In genomic region chr2:122748552-122749011, GRCh38 we compare ENCODE assay signal across 11 cellular contexts.
DNase-seq lines count a peak whose midpoint lies in the region; ATAC-seq, FAIRE-seq and TF ChIP-seq lines count a peak whose summit lies in the region.
"Had no signal": no experiment of that assay in that cellular context is flagged by ENCODE, and none has a peak within 500 bp of the region (broad histone marks: within the 10 kb centered on the region; RNA-seq: fewer than 3 reads in every experiment).

No MANE protein-coding gene starts in this region.

- POLR2A ChIA-PET in endothelial cell of umbilical vein (lab: Charles Lee) (no interaction called here), T-cell (lab: Charles Lee) (no interaction called here)

- peak overlapping the region; percentile 81 for H3K27ac ChIP-seq in endothelial cell of umbilical vein (ENCODE audit: insufficient read depth, low read depth, low read length)
- H3K27ac ChIP-seq in osteoblast (ENCODE audit: low read depth, low read length): no peak overlapping the region

- H3K4me3 Mint-ChIP-seq in T-cell: no peak overlapping the region
- H3K4me3 Mint-ChIP-seq: activated B cell treated with CpG ODN at 0.5 μM for 24 hours had no signal

- H3K9ac ChIP-seq in endothelial cell of umbilical vein (replicated peaks; ENCODE audit: extremely low read depth, insufficient read depth, low read length): no peak overlapping the region

- FAIRE-seq in endothelial cell of umbilical vein (lab: Jason Lieb, UNC): no peak

- no peaks in the 10 kb centered on the region for H3K36me3 ChIP-seq in endothelial cell of umbilical vein (ENCODE audit: control insufficient read depth in 2 of 2, extremely low read depth in 1 of 2, insufficient read depth in 2 of 2, low read length in 2 of 2)
- no peaks in the 10 kb centered on the region for H3K36me3 ChIP-seq in osteoblast (ENCODE audit: insufficient read depth, low read length)

- no peaks in the 10 kb centered on the region for H4K20me1 ChIP-seq in endothelial cell of umbilical vein (replicated peaks; ENCODE audit: control insufficient read depth, extremely low read depth, insufficient read depth, low read length)
- no peaks in the 10 kb centered on the region for H4K20me1 ChIP-seq in osteoblast (ENCODE audit: insufficient read depth, low read length)

- H3K4me1 ChIP-seq in endothelial cell of umbilical vein (ENCODE audit: control insufficient read depth, extremely low read depth, insufficient read depth, low read length) (peaks cover 11% of the 10 kb centered on the region), osteoblast (ENCODE audit: insufficient read depth, low read length) (no peaks in the 10 kb centered on the region)

- intact Hi-C loops in endothelial cell of umbilical vein (cut with micrococcal nuclease) (loop anchor here (5.0 kb wide), 1 partner anchor 851 kb away; no protein-coding TSS in a partner anchor), posterior vena cava (cut with DNase I) (no loop called here)

- H3K9me3 Mint-ChIP-seq in T-cell: peaks cover 0 to 13% (median 2%) of the 10 kb centered on the region in 3 donors

- no peaks in the 10 kb centered on the region for H3K27me3 Mint-ChIP-seq in T-cell
- H3K27me3 Mint-ChIP-seq: activated B cell treated with CpG ODN at 0.5 μM for 24 hours had no signal

- no peaks in the 10 kb centered on the region for H3K36me3 Mint-ChIP-seq in T-cell

- no peak overlapping the region for H3K27ac Mint-ChIP-seq in T-cell
- H3K27ac Mint-ChIP-seq: activated B cell treated with CpG ODN at 0.5 μM for 24 hours had no signal

- H3K27me3 ChIP-seq in endothelial cell of umbilical vein (ENCODE audit: control insufficient read depth in 2 of 2, insufficient read depth in 2 of 2, low read length in 2 of 2): no peaks in the 10 kb centered on the region
- H3K27me3 ChIP-seq in osteoblast (ENCODE audit: insufficient read depth, low read length): no peaks in the 10 kb centered on the region

- H3K9me1 ChIP-seq in endothelial cell of umbilical vein (replicated peaks; ENCODE audit: control insufficient read depth, extremely low read depth, insufficient read depth, low read length): no peaks in the 10 kb centered on the region

- DNase-seq in GM13977 (ENCODE audit: low spot score): no peak
- peak; percentile 83 for DNase-seq in NCI-H748 (lab: John Stamatoyannopoulos, UW; ENCODE audit: unreplicated experiment)
- peak; percentile 63 for DNase-seq in endothelial cell of umbilical vein (ENCODE audit: low read depth, low spot score)
- peak; percentile 6 for DNase-seq in osteoblast (ENCODE audit: insufficient read length, low spot score, missing footprints)
- no peak for DNase-seq in posterior vena cava (ENCODE audit: low spot score)
- no peak for DNase-seq in T-cell
- DNase-seq: activated B cell treated with CpG ODN at 0.5 μM for 24 hours; activated naive CD4-positive, alpha-beta T cell treated with anti-CD3 and anti-CD28 coated beads, Interleukin-2, amount 50 U/mL, for 16 hours; GF-D8; NCI-H446 treated with DMSO at 0.1 percent for 48 hours had no signal

- no peaks in the 10 kb centered on the region for H3K79me2 ChIP-seq in endothelial cell of umbilical vein (ENCODE audit: control insufficient read depth, insufficient read depth, low read length)
- H3K79me2 ChIP-seq in osteoblast (ENCODE audit: insufficient read depth, low read length): no peaks in the 10 kb centered on the region

- H3K4me3 ChIP-seq in endothelial cell of umbilical vein (replicated peaks in 1 of 3; ENCODE audit: insufficient read depth in 1 of 3, low read depth in 1 of 3, low read length in 3 of 3) (no peak overlapping the region), osteoblast (ENCODE audit: insufficient read depth, low read length) (no peak overlapping the region)

- H3K4me2 ChIP-seq in endothelial cell of umbilical vein (ENCODE audit: insufficient read depth, low read length) (peak overlapping the region; percentile 55), osteoblast (ENCODE audit: insufficient read depth, low read length) (no peak overlapping the region)

- dilution Hi-C loops in endothelial cell of umbilical vein (cut with MboI; ENCODE audit: extremely low pct_ligation_motif_present, low sequenced_read_pairs): no loop called here

- CTCF ChIA-PET in endothelial cell of umbilical vein (lab: Charles Lee) (no interaction called here), T-cell (lab: Charles Lee) (no interaction called here)

- ATAC-seq in GM18907 (IDR thresholded peaks at IDR 0.05; ENCODE audit: unreplicated experiment) (no peak), T-cell (replicated peaks in 1 of 4) (no peak)

- no peaks in the 10 kb centered on the region for H3K4me1 Mint-ChIP-seq in T-cell
- H3K4me1 Mint-ChIP-seq: activated B cell treated with CpG ODN at 0.5 μM for 24 hours had no signal

- in situ Hi-C loops in GM13977 (cut with MboI; ENCODE audit: low pct_unique_long_range_greater_than_20kb, low sequenced_read_pairs, unreplicated experiment): no loop called here

- TF ChIP-seq POLR2A in endothelial cell of umbilical vein (IDR thresholded peaks at IDR 0.05; ENCODE audit: low read depth, low read length): no peak

- H3K9me3 ChIP-seq in endothelial cell of umbilical vein (replicated peaks; ENCODE audit: control insufficient read depth, insufficient read depth, low read length) (no peaks in the 10 kb centered on the region), osteoblast (ENCODE audit: low read depth, low read length) (no peaks in the 10 kb centered on the region)

- TF ChIP-seq CTCF in GM13977 (IDR thresholded peaks at IDR 0.05; ENCODE audit: extremely low read depth, insufficient read depth, missing control alignments) (peak; percentile 25), endothelial cell of umbilical vein (IDR thresholded peaks at IDR 0.05; ENCODE audit: extremely low read depth in 1 of 2, insufficient read depth in 1 of 2, low read depth in 1 of 2, low read length in 2 of 2) (no peak), osteoblast (IDR thresholded peaks at IDR 0.05; ENCODE audit: extremely low read depth, low read depth, low read length) (no peak)

- H2AFZ ChIP-seq in endothelial cell of umbilical vein (ENCODE audit: low read depth, low read length): no peak overlapping the region
- no peak overlapping the region for H2AFZ ChIP-seq in osteoblast (ENCODE audit: low read length)

- no TSS peak for BruUV-seq in endothelial cell of umbilical vein (replicated peaks; lab: Mats Ljungman, UMichigan)

TF ChIP-seq in endothelial cell of umbilical vein, 7 proteins besides CTCF, POLR2A, EP300 and RAD21:
- TF ChIP-seq FOS (IDR thresholded peaks at IDR 0.05; ENCODE audit: borderline replicate concordance, insufficient read depth, low read length): no peak
- TF ChIP-seq GATA2 (IDR thresholded peaks at IDR 0.05; ENCODE audit: insufficient read depth, insufficient read length, low read depth, low read length): peak; percentile 78
- no peak for TF ChIP-seq MAX (IDR thresholded peaks at IDR 0.05; ENCODE audit: insufficient read depth, insufficient read length)

Comparison
In these comparisons a context has a peak if more than half of its experiments do, and no peak if none do; other contexts are left out.
1. DNase-seq: peak in NCI-H748 (single experiment), endothelial cell of umbilical vein (single experiment) and osteoblast (single experiment); none in GM13977 (single experiment), posterior vena cava (single experiment) and T-cell (0 of 34).